Comparison of ENCODE assay signal across 17 cellular contexts in genomic region chr1:230611128-230611914, GRCh38. TPM values are rescaled to one million over a fixed set of nuclear protein-coding genes. Genes with fewer than 3 reads are reported as not detected.
DNase-seq lines count a peak whose midpoint lies in the region; TF ChIP-seq lines count a peak whose summit lies in the region.
"Had no signal": no experiment of that assay in that cellular context is flagged by ENCODE, and none has a peak within 500 bp of the region (broad histone marks: within the 10 kb centered on the region; RNA-seq: fewer than 3 reads in every experiment).

No MANE protein-coding gene starts in this region.

- no peak for TF ChIP-seq CTCF in left ventricle myocardium inferior (IDR thresholded peaks at IDR 0.05; ENCODE audit: borderline replicate concordance)
- no peak for TF ChIP-seq CTCF in brain (conservative IDR thresholded peaks at IDR 0.05)
- TF ChIP-seq CTCF in progenitor cell of endocrine pancreas (IDR thresholded peaks at IDR 0.05; ENCODE audit: unreplicated experiment), result no peak

- DNase-seq in NCI-H1092 treated with DMSO at 0.1 percent for 48 hours (lab: John Stamatoyannopoulos, UW), result peak; percentile 38
- DNase-seq in NCI-H1092 (lab: John Stamatoyannopoulos, UW), result no peak
- DNase-seq in left ventricle myocardium inferior, result no peak
- no peak for DNase-seq in cardiac septum (ENCODE audit: low spot score)
- DNase-seq in progenitor cell of endocrine pancreas (ENCODE audit: low spot score, unreplicated experiment), result no peak
- no peak for DNase-seq in activated CD8-positive, alpha-beta memory T cell treated with anti-CD3 and anti-CD28 coated beads, Interleukin-2, amount 50 U/mL, for 4 hours
- DNase-seq in D341Med (ENCODE audit: low spot score), result no peak
- DNase-seq: AML-193, H7, HFFc6, KBM-7, NCI-H1436, NCI-H1930, SIG-M5 had no signal

- no peaks in the 10 kb centered on the region for H3K27me3 Mint-ChIP-seq in brain
- H3K27me3 Mint-ChIP-seq in progenitor cell of endocrine pancreas, result no peaks in the 10 kb centered on the region

- no peaks in the 10 kb centered on the region for H3K9me3 ChIP-seq in left ventricle myocardium inferior (replicated peaks)

- H3K4me3 Mint-ChIP-seq in brain, result no peak overlapping the region
- peak overlapping the region; percentile 74 for H3K4me3 Mint-ChIP-seq in progenitor cell of endocrine pancreas (ENCODE audit: low read depth)
- H3K4me3 Mint-ChIP-seq: CD14-positive monocyte, HFFc6 had no signal

- H3K4me1 ChIP-seq in left ventricle myocardium inferior, result peaks cover 30% of the 10 kb centered on the region

- intact Hi-C loops in left ventricle myocardium inferior (cut with micrococcal nuclease) (no loop called here), cardiac septum (cut with DNase I) (no loop called here)

- H3K9me3 Mint-ChIP-seq in brain, result no peaks in the 10 kb centered on the region
- no peaks in the 10 kb centered on the region for H3K9me3 Mint-ChIP-seq in progenitor cell of endocrine pancreas (ENCODE audit: low read depth)
- H3K9me3 Mint-ChIP-seq: HFFc6 had no signal

- no peaks in the 10 kb centered on the region for H3K27me3 ChIP-seq in left ventricle myocardium inferior (ENCODE audit: low read depth)

- H3K4me3 ChIP-seq in left ventricle myocardium inferior, result no peak overlapping the region

- H3K27ac Mint-ChIP-seq in brain (peak overlapping the region in 4 of 5 experiments; percentile 42 to 90 (median 60)), progenitor cell of endocrine pancreas (peak overlapping the region; percentile 97)
- H3K27ac Mint-ChIP-seq: CD14-positive monocyte, HFFc6 had no signal

- H3K36me3 Mint-ChIP-seq in brain, result no peaks in the 10 kb centered on the region
- H3K36me3 Mint-ChIP-seq in progenitor cell of endocrine pancreas (ENCODE audit: insufficient read depth), result peaks cover 5% of the 10 kb centered on the region
- H3K36me3 Mint-ChIP-seq: CD14-positive monocyte had no signal

- H3K36me3 ChIP-seq in left ventricle myocardium inferior, result no peaks in the 10 kb centered on the region

- H3K4me1 Mint-ChIP-seq in brain (peaks cover 37% of the 10 kb centered on the region), progenitor cell of endocrine pancreas (ENCODE audit: low read depth) (peaks cover 44% of the 10 kb centered on the region)

- peak overlapping the region; percentile 35 for H3K27ac ChIP-seq in left ventricle myocardium inferior (replicated peaks)
- H3K27ac ChIP-seq: 22Rv1 had no signal

RNA-seq across cellular contexts. Expression of gene COG2, which starts 31.0 kb away (rescaled TPM):
- total RNA-seq in left ventricle myocardium inferior (25.6 TPM), cardiac septum (19.4 TPM), progenitor cell of endocrine pancreas (45.2 and 48.3 TPM in 2 replicates)
- polyA plus RNA-seq in brain (ENCODE audit: insufficient read depth, low read depth, low replicate concordance), result 13.8 TPM
